In the genomic region with DNA sequence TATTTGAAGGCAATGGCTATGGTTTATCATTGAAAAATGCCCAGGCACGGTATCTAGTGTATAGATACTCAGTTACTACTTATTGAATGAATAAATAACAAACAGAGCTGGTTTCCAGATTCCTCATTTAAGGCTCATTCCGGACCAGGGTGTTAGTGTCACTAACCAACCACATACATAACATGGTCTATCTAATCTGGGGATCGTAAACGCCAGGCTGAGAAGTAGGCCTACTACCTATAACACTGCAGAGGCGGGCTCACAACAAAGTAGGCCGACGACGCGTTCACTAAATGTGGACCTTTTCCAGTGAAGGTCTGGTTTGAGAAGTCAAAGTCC, we compare ENCODE assay signal across 8 cellular contexts. TPM values are rescaled to one million over a fixed set of nuclear protein-coding genes. Genes with fewer than 3 reads are reported as not detected.
DNase-seq lines count a peak whose midpoint lies in the region; ATAC-seq, FAIRE-seq and TF ChIP-seq lines count a peak whose summit lies in the region.

No MANE protein-coding gene starts in this region.

- peak overlapping the region; percentile 99 for H3K4me2 ChIP-seq in A549
- H3K4me2 ChIP-seq in GM23338 = peak overlapping the region; percentile 98
- peak overlapping the region; percentile 77 for H3K4me2 ChIP-seq in keratinocyte (ENCODE audit: control insufficient read depth, extremely low read depth, insufficient read depth, low read depth, low read length)

- peak overlapping the region; percentile 81 for H3K4me3 Mint-ChIP-seq in GM23338
- H3K4me3 Mint-ChIP-seq in activated CD4-positive, alpha-beta memory T cell treated with anti-CD3 and anti-CD28 coated beads, Interleukin-2, amount 10 ng/mL, durations not matched to agents 7 days and 5 days = peak overlapping the region; percentile 79

- TF ChIP-seq CTCF in A549 (IDR thresholded peaks at IDR 0.05) (no peak), GM23338 (conservative IDR thresholded peaks at IDR 0.05; ENCODE audit: low read depth in 2 of 2) (no peak), keratinocyte (optimal IDR thresholded peaks at IDR 0.05 in 1 of 3, IDR thresholded peaks at IDR 0.05 in 1 of 3, conservative IDR thresholded peaks at IDR 0.05 in 1 of 3; ENCODE audit: extremely low read depth in 1 of 3, insufficient read depth in 2 of 3, low read length in 3 of 3) (no peak)

- CTCF ChIA-PET in A549 (lab: Yijun Ruan, JAX) (interaction anchor here (0.6 to 3.3 kb wide), 7 partner anchors 10 to 993 kb away, joined by 3 to 15 read pairs (median 3); no protein-coding TSS in a partner anchor), HEK293T (lab: Yijun Ruan, JAX) (interaction anchor here (0.8 kb wide), 1 partner anchor 10 kb away, joined by 4 read pairs; no protein-coding TSS in a partner anchor)
- CTCF ChIA-PET in activated CD4-positive, alpha-beta memory T cell treated with anti-CD3 and anti-CD28 coated beads, Interleukin-2, amount 10 ng/mL, durations not matched to agents 7 days and 5 days (lab: Charles Lee) = interaction anchor here (0.5 to 1.6 kb wide), 4 partner anchors 10 to 279 kb away, joined by 3 to 9 read pairs (median 5); no protein-coding TSS in a partner anchor

- FAIRE-seq in A549 (lab: Jason Lieb, UNC) (no peak), keratinocyte (lab: Jason Lieb, UNC) (no peak)

- dilution Hi-C loops in keratinocyte (cut with MboI; ENCODE audit: extremely low pct_ligation_motif_present, low sequenced_read_pairs) = no loop called here

- peak overlapping the region; percentile 93 for H3K27ac Mint-ChIP-seq in GM23338
- H3K27ac Mint-ChIP-seq in activated CD4-positive, alpha-beta memory T cell treated with anti-CD3 and anti-CD28 coated beads, Interleukin-2, amount 10 ng/mL, durations not matched to agents 7 days and 5 days = peak overlapping the region; percentile 93

- no peaks in the 10 kb centered on the region; the same call in 2 of the 3 replicates for H3K9me3 Mint-ChIP-seq in GM23338
- no peaks in the 10 kb centered on the region for H3K9me3 Mint-ChIP-seq in activated CD4-positive, alpha-beta memory T cell treated with anti-CD3 and anti-CD28 coated beads, Interleukin-2, amount 10 ng/mL, durations not matched to agents 7 days and 5 days

- peaks cover 16% of the 10 kb centered on the region for H3K36me3 ChIP-seq in GM23338 (ENCODE audit: insufficient read depth)
- H3K36me3 ChIP-seq in keratinocyte (ENCODE audit: control insufficient read depth in 2 of 2, extremely low read depth in 1 of 2, insufficient read depth in 2 of 2, low read length in 2 of 2) = peaks cover 2 to 8% of the 10 kb centered on the region in 2 experiments
- H3K36me3 ChIP-seq in thymus (ENCODE audit: control insufficient read depth, insufficient read depth) = peaks cover 5% of the 10 kb centered on the region

- H3K9ac ChIP-seq in keratinocyte (ENCODE audit: control insufficient read depth, extremely low read depth, insufficient read depth, low read length) = peak overlapping the region; percentile 86

- H3K79me2 ChIP-seq in GM23338 (replicated peaks; ENCODE audit: insufficient read depth) (peaks cover 17% of the 10 kb centered on the region), keratinocyte (ENCODE audit: control insufficient read depth, insufficient read depth, low read length) (peaks cover 20% of the 10 kb centered on the region)

- H3K27me3 Mint-ChIP-seq in GM23338 (ENCODE audit: insufficient read depth, low read depth, poor library complexity) = no peaks in the 10 kb centered on the region
- H3K27me3 Mint-ChIP-seq in activated CD4-positive, alpha-beta memory T cell treated with anti-CD3 and anti-CD28 coated beads, Interleukin-2, amount 10 ng/mL, durations not matched to agents 7 days and 5 days = no peaks in the 10 kb centered on the region

- peak in 1 of 2 experiments; percentile 57; a peak in 4 of 6 replicates for ATAC-seq in A549
- no peak for ATAC-seq in GM23338
- ATAC-seq in HG03095 (IDR thresholded peaks at IDR 0.05; ENCODE audit: unreplicated experiment) = no peak

- H3K4me3 ChIP-seq in A549 (peak overlapping the region; percentile 79), GM23338 (peak overlapping the region; percentile 89), keratinocyte (ENCODE audit: control insufficient read depth in 2 of 3, extremely low read depth in 1 of 3, insufficient read depth in 2 of 3, low read depth in 1 of 3, low read length in 3 of 3) (peak overlapping the region; percentile 53 to 72 (median 71)), thymus (ENCODE audit: low read length) (peak overlapping the region; percentile 60)

- H3K27me3 ChIP-seq in GM23338 (ENCODE audit: insufficient read depth) (no peaks in the 10 kb centered on the region), keratinocyte (ENCODE audit: control insufficient read depth, extremely low read depth, insufficient read depth, low read length) (no peaks in the 10 kb centered on the region), thymus (ENCODE audit: control insufficient read depth, insufficient read depth) (no peaks in the 10 kb centered on the region)

- H3K9me2 ChIP-seq in GM23338 (ENCODE audit: insufficient read depth) = no peaks in the 10 kb centered on the region

- TF ChIP-seq RAD21 in A549 (conservative IDR thresholded peaks at IDR 0.05 in 1 of 2, IDR thresholded peaks at IDR 0.05 in 1 of 2) = no peak

- peaks cover 6% of the 10 kb centered on the region; the same call in 1 of the 2 replicates for H4K20me1 ChIP-seq in GM23338 (replicated peaks; ENCODE audit: insufficient read depth)
- H4K20me1 ChIP-seq in keratinocyte (ENCODE audit: control insufficient read depth, extremely low read depth, insufficient read depth, low read length) = no peaks in the 10 kb centered on the region

- H3F3A ChIP-seq in GM23338 (replicated peaks; ENCODE audit: low read depth) = no peaks in the 10 kb centered on the region

- no peaks in the 10 kb centered on the region for H3K9me1 ChIP-seq in keratinocyte (ENCODE audit: control insufficient read depth, extremely low read depth, insufficient read depth, low read length)

- no peak for TF ChIP-seq POLR2A in A549 (IDR thresholded peaks at IDR 0.05; ENCODE audit: low read length)

- H3K36me3 Mint-ChIP-seq in GM23338 (ENCODE audit: low read depth) = peaks cover 28% of the 10 kb centered on the region
- peaks cover 30% of the 10 kb centered on the region for H3K36me3 Mint-ChIP-seq in activated CD4-positive, alpha-beta memory T cell treated with anti-CD3 and anti-CD28 coated beads, Interleukin-2, amount 10 ng/mL, durations not matched to agents 7 days and 5 days (ENCODE audit: low read depth)

- no peak for TF ChIP-seq EP300 in A549 (IDR thresholded peaks at IDR 0.05)

- H3K27ac ChIP-seq in A549 (peak overlapping the region; percentile 90 to 91), GM23338 (ENCODE audit: low read depth) (peak overlapping the region; percentile 41; the same call in 1 of the 2 replicates), keratinocyte (ENCODE audit: control insufficient read depth, insufficient read depth, low read length) (peak overlapping the region; percentile 81), thymus (ENCODE audit: low read depth) (no peak overlapping the region)

- 3% methylated on average over 5 of the region's 9 CpGs for WGBS in A549 (ENCODE audit: missing lambda C conversion rate)
- WGBS in thymus = 2% methylated on average over 9 of the region's 9 CpGs

- H3K4me1 ChIP-seq in A549 (peaks cover 21% of the 10 kb centered on the region), GM23338 (ENCODE audit: insufficient read depth) (0 out of 2 replicates have a peak, but pooled peaks cover 7% of the 10 kb centered on the region), keratinocyte (ENCODE audit: control insufficient read depth, extremely low read depth, insufficient read depth, low read length) (no peaks in the 10 kb centered on the region), thymus (ENCODE audit: control insufficient read depth, insufficient read depth, low read length) (peaks cover 4% of the 10 kb centered on the region)

- POLR2A ChIA-PET in A549 (lab: Yijun Ruan, JAX) (interaction anchor here (0.6 to 1.6 kb wide), 3 partner anchors 10 to 573 kb away, joined by 3 to 5 read pairs (median 3); partner anchors contain the start of gene NT5C3A), HEK293T (lab: Yijun Ruan, JAX) (interaction anchor here (0.9 to 1.0 kb wide), 2 partner anchors 10 to 105 kb away, joined by 3 read pairs; no protein-coding TSS in a partner anchor)
- POLR2A ChIA-PET in activated CD4-positive, alpha-beta memory T cell treated with anti-CD3 and anti-CD28 coated beads, Interleukin-2, amount 10 ng/mL, durations not matched to agents 7 days and 5 days (lab: Charles Lee) = interaction anchor here (0.5 to 2.2 kb wide), 7 partner anchors 8 to 614 kb away, joined by 3 to 14 read pairs (median 3); partner anchors contain the start of gene KBTBD2

- DNase-seq in A549 (ENCODE audit: low read depth in 1 of 2, low spot score in 1 of 2) (no peak), GM23338 (ENCODE audit: low spot score) (no peak), keratinocyte (ENCODE audit: low read depth, low spot score) (no peak), HEK293T (ENCODE audit: extremely low spot score) (no peak), mucosa of gallbladder (ENCODE audit: low spot score) (no peak)
- no peak for DNase-seq in activated CD4-positive, alpha-beta memory T cell treated with anti-CD3 and anti-CD28 coated beads, Interleukin-2, amount 10 ng/mL, durations not matched to agents 7 days and 5 days

- H3K9me3 ChIP-seq in A549 = no peaks in the 10 kb centered on the region
- H3K9me3 ChIP-seq in keratinocyte (ENCODE audit: control insufficient read depth, low read depth, low read length) = no peaks in the 10 kb centered on the region
- no peaks in the 10 kb centered on the region for H3K9me3 ChIP-seq in thymus (ENCODE audit: control insufficient read depth)

- peaks cover 8% of the 10 kb centered on the region; the same call in 2 of the 3 replicates for H3K4me1 Mint-ChIP-seq in GM23338
- peaks cover 39% of the 10 kb centered on the region for H3K4me1 Mint-ChIP-seq in activated CD4-positive, alpha-beta memory T cell treated with anti-CD3 and anti-CD28 coated beads, Interleukin-2, amount 10 ng/mL, durations not matched to agents 7 days and 5 days

- H2AFZ ChIP-seq in GM23338 = peak overlapping the region; percentile 48; the same call in 1 of the 2 replicates
- H2AFZ ChIP-seq in keratinocyte (ENCODE audit: control insufficient read depth, low read length) = peak overlapping the region; percentile 85

RNA-seq across cellular contexts. Expression of gene LSM5, which starts 0.4 kb away (rescaled TPM):
- polyA plus RNA-seq in A549 (2011; rRNA removed) (76.3 and 158 TPM in 2 replicates), A549 (2017; fragmentation: RNase III; extraction: RNeasy Plus Mini Kit Qiagen cat#74134 plus additional on column Dnase treatment) (128 to 131 TPM (median 131 TPM) in 3 replicates), GM23338 (2016; fragmentation: Nextera tagmentation; extraction: Ambion mirVana) (469 and 513 TPM in 2 replicates), keratinocyte (27.0 to 90.2 TPM (median 35.1 TPM) in 3 replicates), thymus (168 TPM)
- 21.1 and 30.1 TPM in 2 replicates for polyA plus RNA-seq in A549 (2012; cell fraction: cytosol; rRNA removed)
- 12.7 and 23.1 TPM in 2 replicates for polyA plus RNA-seq in A549 (2012; cell fraction: nucleus; rRNA removed)
- polyA minus RNA-seq in A549 (2011; rRNA and poly(A)+ RNA removed) = 10.7 and 15.4 TPM in 2 replicates
- 56.6 and 59.5 TPM in 2 replicates for total RNA-seq in GM23338 (2014; rRNA removed; shearing (Covaris generic))
- 10 to 100 TPM; 69.4 to 70.1 TPM for total RNA-seq in activated CD4-positive, alpha-beta memory T cell treated with anti-CD3 and anti-CD28 coated beads, Interleukin-2, amount 10 ng/mL, durations not matched to agents 7 days and 5 days
- polyA plus RNA-seq in keratinocyte (2011; ENCODE audit: low read depth) = 35.6 TPM
- 43.1 and 56.6 TPM in 2 replicates for polyA plus RNA-seq in keratinocyte (2011; cell fraction: cytosol; rRNA removed)
- polyA plus RNA-seq in keratinocyte (2011; cell fraction: nucleus; rRNA removed) = 10.3 and 29.9 TPM in 2 replicates
- 42.2 and 61.6 TPM in 2 replicates for polyA plus RNA-seq in keratinocyte (2012; ENCODE audit: low replicate concordance)
- 0.43 to 12.3 TPM (median 4.2 TPM) in 3 replicates for polyA minus RNA-seq in keratinocyte
- polyA minus RNA-seq in keratinocyte (2011; cell fraction: cytosol; rRNA and poly(A)+ RNA removed) = 9.6 TPM
- polyA minus RNA-seq in keratinocyte (2011; cell fraction: nucleus; rRNA and poly(A)+ RNA removed) = 2.4 and 2.9 TPM in 2 replicates
- 28.0 TPM for total RNA-seq in mucosa of gallbladder

RNA-seq across cellular contexts. Expression of gene AVL9, which starts 5.5 kb away (rescaled TPM):
- polyA plus RNA-seq in A549 (2011; rRNA removed) = 36.1 and 69.3 TPM in 2 replicates
- polyA plus RNA-seq in A549 (2012; cell fraction: cytosol; rRNA removed) = 8.3 and 12.4 TPM in 2 replicates
- 9.9 and 13.3 TPM in 2 replicates for polyA plus RNA-seq in A549 (2012; cell fraction: nucleus; rRNA removed)
- 19.4 to 24.0 TPM (median 21.9 TPM) in 3 replicates for polyA plus RNA-seq in A549 (2017; fragmentation: RNase III; extraction: RNeasy Plus Mini Kit Qiagen cat#74134 plus additional on column Dnase treatment)
- 37.8 and 47.5 TPM in 2 replicates for polyA minus RNA-seq in A549 (2011; rRNA and poly(A)+ RNA removed)
- total RNA-seq in GM23338 (2014; rRNA removed; shearing (Covaris generic)) = 33.8 and 35.0 TPM in 2 replicates
- polyA plus RNA-seq in GM23338 (2016; fragmentation: Nextera tagmentation; extraction: Ambion mirVana) = 13.1 and 14.3 TPM in 2 replicates
- 10 to 100 TPM; 38.7 to 40.8 TPM for total RNA-seq in activated CD4-positive, alpha-beta memory T cell treated with anti-CD3 and anti-CD28 coated beads, Interleukin-2, amount 10 ng/mL, durations not matched to agents 7 days and 5 days
- 15.3 to 22.2 TPM (median 17.1 TPM) in 3 replicates for polyA plus RNA-seq in keratinocyte
- 31.8 TPM for polyA plus RNA-seq in keratinocyte (2011; ENCODE audit: low read depth)
- 10.0 and 18.7 TPM in 2 replicates for polyA plus RNA-seq in keratinocyte (2011; cell fraction: cytosol; rRNA removed)
- polyA plus RNA-seq in keratinocyte (2011; cell fraction: nucleus; rRNA removed) = 26.7 and 27.3 TPM in 2 replicates
- 16.3 and 18.4 TPM in 2 replicates for polyA plus RNA-seq in keratinocyte (2012; ENCODE audit: low replicate concordance)
- 23.0 to 37.4 TPM (median 31.4 TPM) in 3 replicates for polyA minus RNA-seq in keratinocyte
- 9.8 TPM for polyA minus RNA-seq in keratinocyte (2011; cell fraction: cytosol; rRNA and poly(A)+ RNA removed)
- 21.9 and 32.0 TPM in 2 replicates for polyA minus RNA-seq in keratinocyte (2011; cell fraction: nucleus; rRNA and poly(A)+ RNA removed)
- 13.3 TPM for polyA plus RNA-seq in thymus
- 53.6 TPM for total RNA-seq in mucosa of gallbladder
